Comparison of ENCODE assay signal across 16 cellular contexts in the genomic region with DNA sequence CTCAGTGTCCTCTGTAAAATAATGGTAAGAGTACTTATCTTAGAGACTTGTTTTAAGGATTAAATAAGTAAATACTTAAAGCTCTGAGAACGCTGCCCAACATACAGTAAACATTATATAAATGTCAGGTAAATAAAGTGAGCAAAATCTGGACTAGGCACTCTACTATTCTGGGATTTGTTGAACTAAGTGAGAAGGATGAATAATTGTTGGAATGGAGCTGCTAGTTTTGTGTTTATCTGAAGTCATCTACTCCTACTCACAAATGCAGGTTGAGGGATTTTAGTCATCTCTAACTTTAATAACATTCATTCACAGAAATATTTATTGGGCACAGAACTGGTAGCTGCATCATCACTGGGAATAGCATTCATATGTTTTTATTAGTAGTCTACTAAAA.
"Had no signal": no experiment of that assay in that cellular context is flagged by ENCODE, and none has a peak within 500 bp of the region (broad histone marks: within the 10 kb centered on the region; RNA-seq: fewer than 3 reads in every experiment).

No MANE protein-coding gene starts in this region.

- H3K27me3 ChIP-seq: heart right ventricle, right lobe of liver had no signal

- H3K36me3 ChIP-seq: heart right ventricle, left ventricle myocardium inferior, prostate gland, right lobe of liver had no signal

- H3K9me3 ChIP-seq: heart right ventricle, left ventricle myocardium inferior, prostate gland, right lobe of liver had no signal

- H3K4me3 ChIP-seq: heart right ventricle, left ventricle myocardium inferior, prostate gland, right lobe of liver had no signal

- H3K4me1 ChIP-seq: prostate gland, right lobe of liver had no signal

- ATAC-seq: activated T-cell treated with anti-CD3 and anti-CD28 coated beads, Interleukin-2, amount 50 U/mL, for 4 hours; esophagus mucosa; heart right ventricle; right lobe of liver had no signal

- H3K27ac ChIP-seq: prostate gland, right lobe of liver, VCaP had no signal

- DNase-seq: activated CD4-positive, alpha-beta memory T cell treated with anti-CD3 and anti-CD28 coated beads for 36 hours; activated gamma-delta T cell; activated naive CD8-positive, alpha-beta T cell treated with anti-CD3 and anti-CD28 coated beads for 36 hours; activated T-cell treated with anti-CD3 and anti-CD28 coated beads, Interleukin-2, amount 50 U/mL, for 4 hours; aorta; foreskin melanocyte; heart right ventricle; left ventricle myocardium inferior; mesendoderm; right lobe of liver; stimulated activated CD4-positive, alpha-beta T cell treated with anti-CD3 and anti-CD28 coated beads, Interleukin-2, amount 100 ng/mL, for 48 hours; stimulated activated naive CD4-positive, alpha-beta T cell treated with Interleukin-2 at 50 U/mL for 16 hours; T-helper 1 cell had no signal
